In the genomic region with DNA sequence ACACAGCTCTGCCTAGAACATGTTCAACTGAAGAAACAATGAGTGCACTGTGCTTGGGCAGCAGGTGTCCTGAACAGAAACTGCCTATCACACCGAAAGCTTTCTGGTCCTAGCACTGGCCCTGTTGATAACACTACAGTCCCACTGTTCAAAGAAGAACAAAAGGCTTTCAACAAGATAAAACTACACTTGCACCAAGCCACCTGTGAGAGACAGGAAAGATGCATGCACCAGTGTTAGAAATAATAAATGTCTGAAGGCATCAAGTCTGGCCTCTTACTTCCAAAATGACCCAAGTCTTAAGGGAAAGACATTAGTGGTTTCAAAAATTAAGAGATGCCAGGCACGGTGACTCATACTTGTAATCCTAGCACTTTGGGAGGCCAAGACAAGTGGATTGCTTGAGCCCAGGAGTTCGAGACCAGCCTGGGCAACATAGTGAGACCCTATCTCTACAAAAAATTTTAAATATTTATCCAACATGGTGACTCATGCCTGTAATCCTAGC, we compare ENCODE assay signal across 11 cellular contexts.
DNase-seq lines count a peak whose midpoint lies in the region; ATAC-seq, FAIRE-seq and TF ChIP-seq lines count a peak whose summit lies in the region.
"Had no signal": no experiment of that assay in that cellular context is flagged by ENCODE, and none has a peak within 500 bp of the region (broad histone marks: within the 10 kb centered on the region; RNA-seq: fewer than 3 reads in every experiment).

No MANE protein-coding gene starts in this region.

- TF ChIP-seq CTCF in ascending aorta (IDR thresholded peaks at IDR 0.05) (no peak), HepG2 (CRISPR knock-in tag; IDR thresholded peaks at IDR 0.05) (no peak), tibial nerve (IDR thresholded peaks at IDR 0.05) (no peak), esophagus squamous epithelium (IDR thresholded peaks at IDR 0.05) (no peak)

- WGBS in HepG2 (ENCODE audit: low lambda C conversion rate) = 79% methylated on average over 3 of the region's 3 CpGs
- WGBS in tibial nerve, 2 donors = 70 to 74% methylated on average over 3 of the region's 3 CpGs
- 28 to 85% methylated on average over 3 of the region's 3 CpGs for WGBS in esophagus squamous epithelium, 2 donors

- H3K27me3 Mint-ChIP-seq in activated naive CD8-positive, alpha-beta T cell treated with anti-CD3 and anti-CD28 coated beads, Interleukin-2, amount 50 U/mL, for 24 hours = peaks cover 6% of the 10 kb centered on the region

- FAIRE-seq in HepG2 (lab: Jason Lieb, UNC) = peak; percentile 76

- H3K4me3 ChIP-seq in ascending aorta (no peak overlapping the region), HepG2 (replicated peaks in 1 of 3; ENCODE audit: insufficient read depth in 1 of 3, low read depth in 2 of 3, low read length in 3 of 3) (no peak overlapping the region), tibial nerve (no peak overlapping the region), esophagus squamous epithelium (no peak overlapping the region)

- intact Hi-C loops in ascending aorta (cut with DNase I) = loop anchor here (10.0 kb wide), 1 partner anchor 219 kb away; no protein-coding TSS in a partner anchor
- intact Hi-C loops in HepG2 (cut with micrococcal nuclease; ENCODE audit: unreplicated experiment) = no loop called here
- intact Hi-C loops in esophagus squamous epithelium (cut with DNase I) = no loop called here

- H3K36me3 ChIP-seq in ascending aorta = no peaks in the 10 kb centered on the region
- H3K36me3 ChIP-seq in HepG2 (replicated peaks in 1 of 2; ENCODE audit: control insufficient read depth in 1 of 2, insufficient read depth in 2 of 2, low read length in 2 of 2) = peaks cover 1 to 8% of the 10 kb centered on the region in 2 experiments; a peak in 3 of 5 replicates
- H3K36me3 ChIP-seq in tibial nerve = peaks cover 0 to 4% (median 0%) of the 10 kb centered on the region in 3 donors
- no peaks in the 10 kb centered on the region for H3K36me3 ChIP-seq in esophagus squamous epithelium

- no peaks in the 10 kb centered on the region for H4K20me1 ChIP-seq in HepG2 (ENCODE audit: insufficient read depth, low read length)

- H3K4me2 ChIP-seq in HepG2 (ENCODE audit: low read depth, low read length) = peak overlapping the region; percentile 33; the same call in 1 of the 2 replicates

- no peak for TF ChIP-seq EP300 in HepG2 (IDR thresholded peaks at IDR 0.05; ENCODE audit: low read depth in 2 of 2, low read length in 2 of 2)
- TF ChIP-seq EP300 in HepG2 (CRISPR knock-in tag; IDR thresholded peaks at IDR 0.05; ENCODE audit: borderline replicate concordance) = no peak
- no peak for TF ChIP-seq EP300 in tibial nerve (IDR thresholded peaks at IDR 0.05)

- no peak for TF ChIP-seq RAD21 in HepG2 (CRISPR knock-in tag; IDR thresholded peaks at IDR 0.05)

- H3K4me1 Mint-ChIP-seq in activated naive CD8-positive, alpha-beta T cell treated with anti-CD3 and anti-CD28 coated beads, Interleukin-2, amount 50 U/mL, for 24 hours = no peaks in the 10 kb centered on the region

- no peak for TF ChIP-seq POLR2A in HepG2 (IDR thresholded peaks at IDR 0.05; ENCODE audit: insufficient read depth in 1 of 2, low read depth in 2 of 2, low read length in 2 of 2)
- TF ChIP-seq POLR2A in tibial nerve (IDR thresholded peaks at IDR 0.05) = no peak
- no peak for TF ChIP-seq POLR2A in esophagus squamous epithelium (IDR thresholded peaks at IDR 0.05)

- peak overlapping the region; percentile 80 to 92 for H3K27ac ChIP-seq in ascending aorta
- peak overlapping the region; percentile 63 for H3K27ac ChIP-seq in HepG2 (ENCODE audit: extremely low read length, insufficient read depth, low read length)
- H3K27ac ChIP-seq in tibial nerve = peak overlapping the region; percentile 52 to 91 (median 79)
- peak overlapping the region in 2 of 4 donors; percentile 74 to 82 for H3K27ac ChIP-seq in esophagus squamous epithelium

- DNase-seq in NCI-H187 treated with DMSO at 0.1 percent for 48 hours (lab: John Stamatoyannopoulos, UW) (peak; percentile 7), NCI-H187 (lab: John Stamatoyannopoulos, UW) (no peak), ascending aorta (ENCODE audit: low spot score in 2 of 2) (no peak), HepG2 (ENCODE audit: low spot score) (peak; percentile 61), tibial nerve (ENCODE audit: low spot score in 2 of 2) (no peak), esophagus squamous epithelium (lab: John Stamatoyannopoulos, UW) (no peak)
- DNase-seq in activated naive CD8-positive, alpha-beta T cell treated with anti-CD3 and anti-CD28 coated beads, Interleukin-2, amount 50 U/mL, for 24 hours = no peak
- DNase-seq in activated naive CD4-positive, alpha-beta T cell (lab: John Stamatoyannopoulos, UW) = no peak
- DNase-seq: ACHN, NCI-H1092 treated with DMSO at 0.1 percent for 48 hours, T1000 had no signal

- no TSS peak for BruUV-seq in HepG2 (replicated peaks; lab: Mats Ljungman, UMichigan)

- no peaks in the 10 kb centered on the region for H3K36me3 Mint-ChIP-seq in activated naive CD8-positive, alpha-beta T cell treated with anti-CD3 and anti-CD28 coated beads, Interleukin-2, amount 50 U/mL, for 24 hours (ENCODE audit: low read depth)

- H3K27ac Mint-ChIP-seq in activated naive CD8-positive, alpha-beta T cell treated with anti-CD3 and anti-CD28 coated beads, Interleukin-2, amount 50 U/mL, for 24 hours = no peak overlapping the region

- in situ Hi-C loops in HepG2 (cut with HindIII; ENCODE audit: extremely low pct_ligation_motif_present, low pct_unique_long_range_greater_than_20kb) = no loop called here

- CTCF ChIA-PET in HepG2 (lab: Yijun Ruan, JAX; ENCODE audit: low intra/inter-chr PET ratio, low total read pairs) = no interaction called here

- H3K27me3 ChIP-seq in ascending aorta (no peaks in the 10 kb centered on the region), HepG2 (ENCODE audit: control insufficient read depth in 1 of 2, insufficient read depth in 2 of 2, low read length in 2 of 2) (no peaks in the 10 kb centered on the region), tibial nerve (no peaks in the 10 kb centered on the region), esophagus squamous epithelium (no peaks in the 10 kb centered on the region)

- POLR2A ChIA-PET in HepG2 (lab: Yijun Ruan, JAX) = interaction anchor here (0.8 to 1.5 kb wide), 2 partner anchors 13 to 19 kb away, joined by 3 to 5 read pairs; no protein-coding TSS in a partner anchor

- H3K9ac ChIP-seq in HepG2 (ENCODE audit: insufficient read depth, low read depth, low read length) = no peak overlapping the region

- H2AFZ ChIP-seq in HepG2 (ENCODE audit: low read length) = no peak overlapping the region

- H3K79me2 ChIP-seq in HepG2 (ENCODE audit: insufficient read depth, low read length) = peaks cover 13% of the 10 kb centered on the region

- H3K9me3 Mint-ChIP-seq in activated naive CD8-positive, alpha-beta T cell treated with anti-CD3 and anti-CD28 coated beads, Interleukin-2, amount 50 U/mL, for 24 hours = peaks cover 4% of the 10 kb centered on the region

- H3K4me1 ChIP-seq in ascending aorta (peaks cover 27 to 66% of the 10 kb centered on the region in 2 donors), HepG2 (ENCODE audit: insufficient read depth, low read length) (peaks cover 51% of the 10 kb centered on the region), tibial nerve (peaks cover 0 to 88% (median 42%) of the 10 kb centered on the region in 4 donors), esophagus squamous epithelium (peaks cover 0 to 73% (median 45%) of the 10 kb centered on the region in 3 donors)

- H3K4me3 Mint-ChIP-seq in activated naive CD8-positive, alpha-beta T cell treated with anti-CD3 and anti-CD28 coated beads, Interleukin-2, amount 50 U/mL, for 24 hours = no peak overlapping the region

- H3K9me3 ChIP-seq in ascending aorta (no peaks in the 10 kb centered on the region), HepG2 (ENCODE audit: low read length) (no peaks in the 10 kb centered on the region), tibial nerve (no peaks in the 10 kb centered on the region), esophagus squamous epithelium (no peaks in the 10 kb centered on the region)

- ATAC-seq in HepG2 = peak; percentile 96
- no peak for ATAC-seq in activated naive CD8-positive, alpha-beta T cell treated with anti-CD3 and anti-CD28 coated beads, Interleukin-2, amount 50 U/mL, for 24 hours

TF ChIP-seq in HepG2, 621 proteins besides CTCF, POLR2A, EP300 and RAD21:
- peak; percentile 68; the same call in 1 of the 2 replicates for TF ChIP-seq SOX5 (CRISPR knock-in tag; IDR thresholded peaks at IDR 0.05; ENCODE audit: borderline replicate concordance)
- TF ChIP-seq FOXA3 (CRISPR knock-in tag; IDR thresholded peaks at IDR 0.05) = no peak
- TF ChIP-seq ZNF605 (CRISPR knock-in tag; IDR thresholded peaks at IDR 0.05) = no peak
- TF ChIP-seq MAFF (IDR thresholded peaks at IDR 0.05; ENCODE audit: low read depth, low read length) = no peak
- TF ChIP-seq ZNF792 (CRISPR knock-in tag; IDR thresholded peaks at IDR 0.05) = 0 out of 2 replicates have a peak, but pooled peaks have one; percentile 27
- TF ChIP-seq NKX3-1 (CRISPR knock-in tag; IDR thresholded peaks at IDR 0.05) = no peak
- TF ChIP-seq SALL2 (CRISPR knock-in tag; IDR thresholded peaks at IDR 0.05) = no peak
- no peak for TF ChIP-seq ZNF550 (CRISPR knock-in tag; IDR thresholded peaks at IDR 0.05; ENCODE audit: borderline replicate concordance)
- no peak for TF ChIP-seq NFYB (CRISPR knock-in tag; IDR thresholded peaks at IDR 0.05)
- no peak for TF ChIP-seq NFATC3 (CRISPR knock-in tag; IDR thresholded peaks at IDR 0.05)
- TF ChIP-seq TEAD3 (CRISPR knock-in tag; optimal IDR thresholded peaks at IDR 0.05; ENCODE audit: borderline replicate concordance) = peak; percentile 42
- TF ChIP-seq SOX6 (IDR thresholded peaks at IDR 0.05) = no peak
- peak; percentile 69 for TF ChIP-seq SOX6 (CRISPR knock-in tag; IDR thresholded peaks at IDR 0.05)
- TF ChIP-seq HDAC2 (CRISPR knock-in tag; IDR thresholded peaks at IDR 0.05) = peak; percentile 21; the same call in 1 of the 2 replicates
- TF ChIP-seq KLF16 (CRISPR knock-in tag; IDR thresholded peaks at IDR 0.05) = no peak
- TF ChIP-seq RFX5 (IDR thresholded peaks at IDR 0.05; ENCODE audit: low read depth, low read length) = no peak
- peak; percentile 31 for TF ChIP-seq XRCC5 (optimal IDR thresholded peaks at IDR 0.05; ENCODE audit: low read length)
- TF ChIP-seq NBN (conservative IDR thresholded peaks at IDR 0.05) = no peak
- TF ChIP-seq SOX13 (IDR thresholded peaks at IDR 0.05) = no peak
- TF ChIP-seq SOX13 (CRISPR knock-in tag; conservative IDR thresholded peaks at IDR 0.05 in 1 of 2, IDR thresholded peaks at IDR 0.05 in 1 of 2) = peak in 1 of 2 experiments; percentile 79; a peak in 2 of 4 replicates
- TF ChIP-seq ZSCAN12 (CRISPR knock-in tag; IDR thresholded peaks at IDR 0.05) = no peak
- TF ChIP-seq ATAD3A (CRISPR knock-in tag; IDR thresholded peaks at IDR 0.05) = no peak
- TF ChIP-seq FOSL2 (CRISPR knock-in tag; IDR thresholded peaks at IDR 0.05) = peak; percentile 35; the same call in 1 of the 2 replicates
- peak; percentile 86 for TF ChIP-seq ZNF121 (CRISPR knock-in tag; IDR thresholded peaks at IDR 0.05)
- peak; percentile 69; the same call in 1 of the 2 replicates for TF ChIP-seq ZNF331 (CRISPR knock-in tag; IDR thresholded peaks at IDR 0.05)

Comparison
In these comparisons a context has a peak if more than half of its experiments do, and no peak if none do; other contexts are left out.
1. DNase-seq: peak in NCI-H187 treated with DMSO at 0.1 percent for 48 hours (single experiment) and HepG2 (single experiment); none in NCI-H187 (0 of 2), ascending aorta (0 of 2), tibial nerve (0 of 2), esophagus squamous epithelium (single experiment), activated naive CD8-positive, alpha-beta T cell treated with anti-CD3 and anti-CD28 coated beads, Interleukin-2, amount 50 U/mL, for 24 hours (single experiment) and activated naive CD4-positive, alpha-beta T cell (0 of 4).